21 cellular contexts compared by ENCODE assay signal in the genomic region with DNA sequence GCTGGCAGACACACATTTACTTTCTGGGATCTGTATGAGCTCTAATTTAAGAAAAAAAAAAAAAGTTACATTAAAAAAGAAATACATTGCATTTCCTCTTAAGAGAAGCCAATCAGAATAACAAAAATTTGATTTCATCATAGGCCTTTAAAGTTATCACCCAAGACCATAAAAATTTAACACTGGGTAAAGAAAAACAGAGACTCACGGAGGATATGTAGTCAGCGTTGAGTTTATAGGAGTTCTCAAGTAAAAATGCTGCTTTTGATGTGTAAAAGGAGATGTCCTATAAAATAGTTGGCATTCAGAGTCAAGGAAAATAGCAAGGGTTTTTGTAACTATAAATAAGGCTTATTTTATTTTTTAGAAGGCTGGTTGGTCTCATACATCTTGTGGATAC.
"Had no signal": no experiment of that assay in that cellular context is flagged by ENCODE, and none has a peak within 500 bp of the region (broad histone marks: within the 10 kb centered on the region; RNA-seq: fewer than 3 reads in every experiment).

No MANE protein-coding gene starts in this region.

- H3K9me3 ChIP-seq: psoas muscle, thyroid gland had no signal

- ATAC-seq: activated CD8-positive, alpha-beta T cell treated with anti-CD3 and anti-CD28 coated beads, Interleukin-2, amount 10 ng/mL, durations not matched to agents 7 days and 5 days; activated naive CD4-positive, alpha-beta T cell treated with anti-CD3 and anti-CD28 coated beads, Interleukin-2, amount 50 U/mL, for 72 hours; effector memory CD8-positive, alpha-beta T cell; gastroesophageal sphincter; natural killer cell treated with Interleukin-12 subunit alpha and Interleukin-12 subunit beta and Interleukin-15 and Interleukin-18, amount 100 ng/mL, for 72 hours; psoas muscle had no signal

- H3K4me3 ChIP-seq: gastroesophageal sphincter, left ventricle myocardium inferior, psoas muscle, thyroid gland had no signal

- H3K4me3 Mint-ChIP-seq: activated B cell treated with CpG ODN at 0.5 μM for 24 hours; activated CD8-positive, alpha-beta T cell treated with anti-CD3 and anti-CD28 coated beads, Interleukin-2, amount 10 ng/mL, durations not matched to agents 7 days and 5 days; brain; central memory CD8-positive, alpha-beta T cell; effector memory CD8-positive, alpha-beta T cell; natural killer cell treated with Interleukin-12 subunit alpha and Interleukin-12 subunit beta and Interleukin-15 and Interleukin-18, amount 100 ng/mL, for 72 hours had no signal

- H3K4me1 ChIP-seq: psoas muscle had no signal

- DNase-seq: activated B cell treated with CpG ODN at 0.5 μM for 24 hours; activated CD4-positive, alpha-beta T cell treated with anti-CD3 and anti-CD28 coated beads for 48 hours; activated CD8-positive, alpha-beta memory T cell treated with anti-CD3 and anti-CD28 coated beads, Interleukin-2, amount 50 U/mL, for 4 hours; activated CD8-positive, alpha-beta T cell treated with anti-CD3 and anti-CD28 coated beads, Interleukin-2, amount 10 ng/mL, durations not matched to agents 7 days and 5 days; activated effector memory CD4-positive, alpha-beta T cell treated with anti-CD3 and anti-CD28 coated beads, Interleukin-2, amount 50 U/mL, for 16 hours; activated T-cell treated with anti-CD3 and anti-CD28 coated beads, Interleukin-2, amount 50 U/mL, for 48 hours; amygdala; dermis blood vessel endothelial cell; effector memory CD8-positive, alpha-beta T cell; kidney; left ventricle myocardium inferior; psoas muscle; stimulated activated CD4-positive, alpha-beta T cell treated with anti-CD3 and anti-CD28 coated beads, Interleukin-12 subunit alpha, Interleukin-12 subunit beta, amount 100 ng/mL, for 4 hours; stimulated activated CD4-positive, alpha-beta T cell treated with anti-CD3 and anti-CD28 coated beads, Interleukin-2, amount 100 ng/mL, for 24 hours; SW 1271; thyroid gland had no signal

- H3K27ac Mint-ChIP-seq: activated B cell treated with CpG ODN at 0.5 μM for 24 hours; activated CD8-positive, alpha-beta T cell treated with anti-CD3 and anti-CD28 coated beads, Interleukin-2, amount 10 ng/mL, durations not matched to agents 7 days and 5 days; activated naive CD4-positive, alpha-beta T cell treated with anti-CD3 and anti-CD28 coated beads, Interleukin-2, amount 50 U/mL, for 72 hours; brain; effector memory CD8-positive, alpha-beta T cell; natural killer cell treated with Interleukin-12 subunit alpha and Interleukin-12 subunit beta and Interleukin-15 and Interleukin-18, amount 100 ng/mL, for 72 hours had no signal

- H3K27ac ChIP-seq: gastroesophageal sphincter, left ventricle myocardium inferior, psoas muscle, thyroid gland had no signal

- H3K36me3 ChIP-seq: gastroesophageal sphincter, left ventricle myocardium inferior, thyroid gland had no signal

- H3K27me3 Mint-ChIP-seq: brain had no signal

- H3K27me3 ChIP-seq: thyroid gland had no signal

- H3K4me1 Mint-ChIP-seq: activated B cell treated with CpG ODN at 0.5 μM for 24 hours; central memory CD8-positive, alpha-beta T cell had no signal
